ENCODE assay signal across 34 cellular contexts in genomic region chr18:31015715-31016459, GRCh38. TPM values are rescaled to one million over a fixed set of nuclear protein-coding genes. Genes with fewer than 3 reads are reported as not detected.
"Had no signal": no experiment of that assay in that cellular context is flagged by ENCODE, and none has a peak within 500 bp of the region (broad histone marks: within the 10 kb centered on the region; RNA-seq: fewer than 3 reads in every experiment).

No MANE protein-coding gene starts in this region.

- H3K4me3 Mint-ChIP-seq: activated B cell treated with CpG ODN at 0.5 μM for 24 hours; activated CD4-positive, alpha-beta memory T cell treated with anti-CD3 and anti-CD28 coated beads for 36 hours; activated CD4-positive, alpha-beta T cell treated with anti-CD3 and anti-CD28 coated beads, Interleukin-2, amount 10 ng/mL, durations not matched to agents 24 days and 14 days; activated CD8-positive, alpha-beta T cell treated with anti-CD3 and anti-CD28 coated beads for 36 hours; activated naive CD4-positive, alpha-beta T cell treated with anti-CD3 and anti-CD28 coated beads, Interleukin-2, amount 10 ng/mL, durations not matched to agents 7 days and 5 days; activated naive CD4-positive, alpha-beta T cell treated with anti-CD3 and anti-CD28 coated beads, Interleukin-2, amount 50 U/mL, for 24 hours; activated naive CD8-positive, alpha-beta T cell; activated naive CD8-positive, alpha-beta T cell treated with anti-CD3 and anti-CD28 coated beads, Interleukin-2, amount 10 ng/mL, durations not matched to agents 7 days and 5 days; activated T-cell treated with anti-CD3 and anti-CD28 coated beads, Interleukin-2, amount 50 U/mL, for 24 hours; T-helper 2 cell treated with Interferon-gamma antibody and Interleukin-4, amounts not matched to agents 5 μg/mL and 100 μg/mL, for 36 hours had no signal

- H3K9me3 Mint-ChIP-seq: activated B cell treated with CpG ODN at 0.5 μM for 24 hours; activated CD4-positive, alpha-beta T cell treated with anti-CD3 and anti-CD28 coated beads, Interleukin-2, amount 10 ng/mL, durations not matched to agents 24 days and 14 days; activated naive CD4-positive, alpha-beta T cell treated with anti-CD3 and anti-CD28 coated beads, Interleukin-2, amount 50 U/mL, for 24 hours; activated naive CD8-positive, alpha-beta T cell treated with anti-CD3 and anti-CD28 coated beads, Interleukin-2, amount 10 ng/mL, durations not matched to agents 7 days and 5 days had no signal

- H3K4me1 ChIP-seq: adrenal gland, body of pancreas, breast epithelium had no signal

- H3K4me1 Mint-ChIP-seq: activated B cell treated with CpG ODN at 0.5 μM for 24 hours; activated CD4-positive, alpha-beta T cell treated with anti-CD3 and anti-CD28 coated beads, Interleukin-2, amount 10 ng/mL, durations not matched to agents 24 days and 14 days; activated naive CD4-positive, alpha-beta T cell treated with anti-CD3 and anti-CD28 coated beads, Interleukin-2, amount 10 ng/mL, durations not matched to agents 7 days and 5 days; activated naive CD4-positive, alpha-beta T cell treated with anti-CD3 and anti-CD28 coated beads, Interleukin-2, amount 50 U/mL, for 24 hours; activated naive CD8-positive, alpha-beta T cell treated with anti-CD3 and anti-CD28 coated beads, Interleukin-2, amount 10 ng/mL, durations not matched to agents 7 days and 5 days had no signal

- H3K27ac Mint-ChIP-seq: activated B cell treated with CpG ODN at 0.5 μM for 24 hours; activated CD4-positive, alpha-beta memory T cell treated with anti-CD3 and anti-CD28 coated beads for 36 hours; activated CD4-positive, alpha-beta T cell treated with anti-CD3 and anti-CD28 coated beads, Interleukin-2, amount 10 ng/mL, durations not matched to agents 24 days and 14 days; activated CD8-positive, alpha-beta T cell treated with anti-CD3 and anti-CD28 coated beads for 36 hours; activated naive CD4-positive, alpha-beta T cell treated with anti-CD3 and anti-CD28 coated beads, Interleukin-2, amount 10 ng/mL, durations not matched to agents 7 days and 5 days; activated naive CD4-positive, alpha-beta T cell treated with anti-CD3 and anti-CD28 coated beads, Interleukin-2, amount 50 U/mL, for 24 hours; activated naive CD8-positive, alpha-beta T cell; activated naive CD8-positive, alpha-beta T cell treated with anti-CD3 and anti-CD28 coated beads, Interleukin-2, amount 10 ng/mL, durations not matched to agents 7 days and 5 days; activated T-cell treated with anti-CD3 and anti-CD28 coated beads, Interleukin-2, amount 50 U/mL, for 24 hours; activated T-helper 2 cell treated with anti-CD3 and anti-CD28 coated beads, Interferon-gamma antibody, Interleukin-2, Interleukin-4, amounts not matched to agents 10 μg/mL and 5 μg/mL and 100 μg/mL, durations not matched to agents 14 hours and 24 hours and 36 hours; T-helper 2 cell treated with Interferon-gamma antibody and Interleukin-4, amounts not matched to agents 5 μg/mL and 100 μg/mL, for 36 hours had no signal

- H3K4me3 ChIP-seq: adrenal gland, body of pancreas, breast epithelium, coronary artery had no signal

- H3K27ac ChIP-seq: adrenal gland, body of pancreas, brain microvascular endothelial cell, breast epithelium, coronary artery, VCaP had no signal

- H3K27me3 Mint-ChIP-seq: activated B cell treated with CpG ODN at 0.5 μM for 24 hours; activated CD4-positive, alpha-beta memory T cell treated with anti-CD3 and anti-CD28 coated beads for 36 hours; activated CD4-positive, alpha-beta T cell treated with anti-CD3 and anti-CD28 coated beads, Interleukin-2, amount 10 ng/mL, durations not matched to agents 24 days and 14 days; activated CD8-positive, alpha-beta T cell treated with anti-CD3 and anti-CD28 coated beads for 36 hours; activated naive CD4-positive, alpha-beta T cell treated with anti-CD3 and anti-CD28 coated beads, Interleukin-2, amount 10 ng/mL, durations not matched to agents 7 days and 5 days; activated naive CD4-positive, alpha-beta T cell treated with anti-CD3 and anti-CD28 coated beads, Interleukin-2, amount 50 U/mL, for 24 hours; activated naive CD8-positive, alpha-beta T cell; activated T-cell treated with anti-CD3 and anti-CD28 coated beads, Interleukin-2, amount 50 U/mL, for 24 hours had no signal

- H3K9me3 ChIP-seq: adrenal gland, body of pancreas, breast epithelium had no signal

- H3K36me3 Mint-ChIP-seq: activated CD4-positive, alpha-beta memory T cell treated with anti-CD3 and anti-CD28 coated beads for 36 hours; activated naive CD4-positive, alpha-beta T cell treated with anti-CD3 and anti-CD28 coated beads, Interleukin-2, amount 10 ng/mL, durations not matched to agents 7 days and 5 days; activated naive CD4-positive, alpha-beta T cell treated with anti-CD3 and anti-CD28 coated beads, Interleukin-2, amount 50 U/mL, for 24 hours; activated naive CD8-positive, alpha-beta T cell; activated naive CD8-positive, alpha-beta T cell treated with anti-CD3 and anti-CD28 coated beads, Interleukin-2, amount 10 ng/mL, durations not matched to agents 7 days and 5 days had no signal

- H3K36me3 ChIP-seq: adrenal gland, brain microvascular endothelial cell, breast epithelium had no signal

- FAIRE-seq: astrocyte, colon, TTC549 had no signal

- ATAC-seq: activated CD8-positive, alpha-beta T cell treated with anti-CD3 and anti-CD28 coated beads for 36 hours; body of pancreas had no signal

- H3K27me3 ChIP-seq: adrenal gland, body of pancreas, brain microvascular endothelial cell, breast epithelium had no signal

- DNase-seq: activated B cell treated with CpG ODN at 0.5 μM for 24 hours; activated CD4-positive, alpha-beta memory T cell treated with anti-CD3 and anti-CD28 coated beads for 36 hours; activated CD4-positive, alpha-beta T cell treated with anti-CD3 and anti-CD28 coated beads for 4 hours; activated CD4-positive, alpha-beta T cell treated with anti-CD3 and anti-CD28 coated beads, Interleukin-2, amount 10 ng/mL, durations not matched to agents 24 days and 14 days; activated CD4-positive, alpha-beta T cell treated with anti-CD3 and anti-CD28 coated beads, Interleukin-2, amount 50 U/mL, for 1 hour; activated CD4-positive, alpha-beta T cell treated with anti-CD3 and anti-CD28 coated beads, Interleukin-2, amount 50 U/mL, for 4 hours; activated CD4-positive, CD25-positive, alpha-beta regulatory T cell treated with anti-CD3 and anti-CD28 coated beads, Interleukin-2, amount 50 U/mL, for 72 hours; activated CD8-positive, alpha-beta memory T cell treated with anti-CD3 and anti-CD28 coated beads, Interleukin-2, amount 50 U/mL, for 48 hours; activated CD8-positive, alpha-beta T cell treated with anti-CD3 and anti-CD28 coated beads for 36 hours; activated effector memory CD4-positive, alpha-beta T cell treated with Interleukin-2 at 50 U/mL for 16 hours; activated gamma-delta T cell; activated naive CD4-positive, alpha-beta T cell treated with anti-CD3 and anti-CD28 coated beads, Interleukin-2, amount 10 ng/mL, durations not matched to agents 7 days and 5 days; activated naive CD4-positive, alpha-beta T cell treated with Interleukin-2 at 50 U/mL for 16 hours; activated naive CD8-positive, alpha-beta T cell treated with anti-CD3 and anti-CD28 coated beads, Interleukin-2, amount 10 ng/mL, durations not matched to agents 7 days and 5 days; activated T-cell treated with anti-CD3 and anti-CD28 coated beads, Interleukin-2, amount 50 U/mL, for 24 hours; activated T-cell treated with anti-CD3 and anti-CD28 coated beads, Interleukin-2, amount 50 U/mL, for 48 hours; adrenal gland; amniotic stem cell; aorta; body of pancreas; brain microvascular endothelial cell; central memory CD4-positive, alpha-beta T cell; T-helper 2 cell; T-helper 9 cell had no signal

RNA-seq across cellular contexts. Expression of gene DSC3, which starts 26.7 kb away (rescaled TPM):
- total RNA-seq: activated B cell treated with CpG ODN at 0.5 μM for 24 hours; activated CD4-positive, alpha-beta memory T cell treated with anti-CD3 and anti-CD28 coated beads for 36 hours; activated CD4-positive, alpha-beta T cell treated with anti-CD3 and anti-CD28 coated beads, Interleukin-2, amount 10 ng/mL, durations not matched to agents 24 days and 14 days; activated naive CD8-positive, alpha-beta T cell treated with anti-CD3 and anti-CD28 coated beads, Interleukin-2, amount 10 ng/mL, durations not matched to agents 7 days and 5 days; activated T-helper 2 cell treated with anti-CD3 and anti-CD28 coated beads, Interferon-gamma antibody, Interleukin-2, Interleukin-4, amounts not matched to agents 10 μg/mL and 5 μg/mL and 100 μg/mL, durations not matched to agents 14 hours and 24 hours and 36 hours had no signal
